In the genomic region with DNA sequence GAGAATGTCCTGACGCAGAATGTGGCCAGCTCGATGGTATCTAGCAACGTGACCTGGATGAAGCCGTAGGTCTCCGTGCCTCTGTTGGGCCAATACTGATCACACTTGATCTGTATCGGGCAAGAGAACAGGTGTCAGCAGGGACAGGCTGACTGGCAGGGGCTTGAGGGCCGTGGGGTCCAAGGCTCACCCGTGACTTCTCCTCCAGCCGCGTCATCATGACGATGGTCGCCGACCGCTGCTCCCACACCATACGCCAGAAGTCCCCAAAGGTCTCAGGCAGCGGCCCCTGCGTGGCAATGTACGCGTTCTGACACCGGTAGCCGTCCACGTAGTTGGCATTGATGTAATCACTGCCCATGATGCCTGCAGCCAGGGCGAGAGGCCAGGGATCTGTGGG, we compare ENCODE assay signal across 29 cellular contexts.
"Had no signal": no experiment of that assay in that cellular context is flagged by ENCODE, and none has a peak within 500 bp of the region (broad histone marks: within the 10 kb centered on the region; RNA-seq: fewer than 3 reads in every experiment).

No MANE protein-coding gene starts in this region.

- H3K9me3 ChIP-seq: ascending aorta had no signal

- DNase-seq: activated B cell treated with CpG ODN at 0.5 μM for 24 hours; activated CD4-positive, alpha-beta memory T cell treated with anti-CD3 and anti-CD28 coated beads, Interleukin-2, amount 10 ng/mL, durations not matched to agents 7 days and 5 days; activated CD4-positive, alpha-beta T cell treated with anti-CD3 and anti-CD28 coated beads for 36 hours; activated CD4-positive, alpha-beta T cell treated with anti-CD3 and anti-CD28 coated beads for 48 hours; activated CD4-positive, alpha-beta T cell treated with anti-CD3 and anti-CD28 coated beads, Interleukin-2, amount 10 ng/mL, durations not matched to agents 7 days and 5 days; activated CD4-positive, alpha-beta T cell treated with anti-CD3 and anti-CD28 coated beads, Interleukin-2, amount 50 U/mL, for 48 hours; activated CD4-positive, CD25-positive, alpha-beta regulatory T cell treated with anti-CD3 and anti-CD28 coated beads, Interleukin-2, amount 50 U/mL, for 72 hours; activated CD8-positive, alpha-beta memory T cell treated with anti-CD3 and anti-CD28 coated beads for 24 hours; activated CD8-positive, alpha-beta memory T cell treated with anti-CD3 and anti-CD28 coated beads, Interleukin-2, amount 10 ng/mL, durations not matched to agents 7 days and 5 days; activated CD8-positive, alpha-beta memory T cell treated with anti-CD3 and anti-CD28 coated beads, Interleukin-2, amount 50 U/mL, for 48 hours; activated CD8-positive, alpha-beta T cell treated with anti-CD3 and anti-CD28 coated beads, Interleukin-2, amount 10 ng/mL, durations not matched to agents 7 days and 5 days; activated effector memory CD4-positive, alpha-beta T cell treated with Interleukin-2 at 50 U/mL for 16 hours; activated gamma-delta T cell; activated naive CD4-positive, alpha-beta T cell treated with anti-CD3 and anti-CD28 coated beads, Interleukin-2, amount 10 ng/mL, durations not matched to agents 7 days and 5 days; activated naive CD4-positive, alpha-beta T cell treated with Interleukin-2 at 50 U/mL for 16 hours; activated naive CD8-positive, alpha-beta T cell treated with anti-CD3 and anti-CD28 coated beads, Interleukin-2, amount 10 ng/mL, durations not matched to agents 7 days and 5 days; activated naive CD8-positive, alpha-beta T cell treated with anti-CD3 and anti-CD28 coated beads, Interleukin-2, amount 50 U/mL, for 24 hours; activated T-cell treated with anti-CD3 and anti-CD28 coated beads, Interleukin-2, amount 50 U/mL, for 24 hours; activated T-cell treated with anti-CD3 and anti-CD28 coated beads, Interleukin-2, amount 50 U/mL, for 48 hours; amygdala; anterior cingulate cortex; caudate nucleus; cerebellar nuclear complex; T-helper 1 cell; T-helper 2 cell; T-helper 9 cell had no signal

- ATAC-seq: activated CD4-positive, alpha-beta T cell treated with anti-CD3 and anti-CD28 coated beads for 36 hours; activated CD8-positive, alpha-beta memory T cell treated with anti-CD3 and anti-CD28 coated beads, Interleukin-2, amount 10 ng/mL, durations not matched to agents 7 days and 5 days; activated CD8-positive, alpha-beta T cell treated with anti-CD3 and anti-CD28 coated beads, Interleukin-2, amount 10 ng/mL, durations not matched to agents 7 days and 5 days; activated naive CD8-positive, alpha-beta T cell treated with anti-CD3 and anti-CD28 coated beads, Interleukin-2, amount 50 U/mL, for 24 hours had no signal

- H3K27ac ChIP-seq: ascending aorta, cardiac muscle cell, VCaP had no signal

- H3K27me3 ChIP-seq: ascending aorta, cardiac muscle cell had no signal

- H3K4me1 ChIP-seq: ascending aorta had no signal

- H3K4me3 ChIP-seq: ascending aorta, cardiac muscle cell had no signal
